Comparison of ENCODE assay signal across 8 cellular contexts in the genomic region with DNA sequence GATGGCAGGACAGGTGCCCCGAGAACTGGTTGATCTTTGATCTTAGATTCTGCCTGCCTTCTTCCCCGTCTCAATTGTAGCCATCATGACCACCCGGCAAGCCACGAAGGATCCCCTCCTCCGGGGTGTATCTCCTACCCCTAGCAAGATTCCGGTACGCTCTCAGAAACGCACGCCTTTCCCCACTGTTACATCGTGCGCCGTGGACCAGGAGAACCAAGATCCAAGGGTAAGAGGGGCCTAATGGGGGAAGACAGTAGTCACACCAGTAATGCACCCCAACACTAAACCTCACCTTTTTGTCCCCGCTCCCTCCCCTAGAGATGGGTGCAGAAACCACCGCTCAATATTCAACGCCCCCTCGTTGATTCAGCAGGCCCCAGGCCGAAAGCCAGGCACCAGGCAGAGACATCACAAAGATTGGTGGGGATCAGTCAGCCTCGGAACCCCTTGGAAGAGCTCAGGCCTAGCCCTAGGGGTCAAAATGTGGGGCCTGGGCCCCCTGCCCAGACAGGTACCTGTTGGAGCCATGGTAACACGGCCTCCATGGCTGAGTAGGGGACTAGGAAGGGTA. TPM values are rescaled to one million over a fixed set of nuclear protein-coding genes. Genes with fewer than 3 reads are reported as not detected.
DNase-seq lines count a peak whose midpoint lies in the region; ATAC-seq, FAIRE-seq and TF ChIP-seq lines count a peak whose summit lies in the region.

No MANE protein-coding gene starts in this region.

- peaks cover 10 to 23% of the 10 kb centered on the region in 2 experiments for H3K36me3 ChIP-seq in HepG2 (replicated peaks in 1 of 2; ENCODE audit: control insufficient read depth in 1 of 2, insufficient read depth in 2 of 2, low read length in 2 of 2)
- H3K36me3 ChIP-seq in testis (ENCODE audit: low read depth, missing control alignments) = no peaks in the 10 kb centered on the region

- H3K4me3 ChIP-seq in HepG2 (replicated peaks in 1 of 3; ENCODE audit: insufficient read depth in 1 of 3, low read depth in 2 of 3, low read length in 3 of 3) (peak overlapping the region; percentile 75 to 98 (median 96)), testis (peak overlapping the region; percentile 61 to 73)

- no peak for TF ChIP-seq RAD21 in HepG2 (CRISPR knock-in tag; IDR thresholded peaks at IDR 0.05)

- no peaks in the 10 kb centered on the region for H3K36me3 Mint-ChIP-seq in activated T-cell treated with anti-CD3 and anti-CD28 coated beads, Interleukin-2, amount 50 U/mL, for 4 hours (ENCODE audit: insufficient read depth)
- peaks cover 18% of the 10 kb centered on the region for H3K36me3 Mint-ChIP-seq in activated naive CD8-positive, alpha-beta T cell treated with anti-CD3 and anti-CD28 coated beads for 36 hours

- H2AFZ ChIP-seq in HepG2 (ENCODE audit: low read length) = no peak overlapping the region

- BruUV-seq in HepG2 (replicated peaks; lab: Mats Ljungman, UMichigan) = TSS peak; percentile 88

- H3K4me1 ChIP-seq in HepG2 (ENCODE audit: insufficient read depth, low read length) = peaks cover 15% of the 10 kb centered on the region
- H3K4me1 ChIP-seq in testis = no peaks in the 10 kb centered on the region

- H3K27me3 Mint-ChIP-seq in activated T-cell treated with anti-CD3 and anti-CD28 coated beads, Interleukin-2, amount 50 U/mL, for 4 hours (ENCODE audit: low read depth) = no peaks in the 10 kb centered on the region
- no peaks in the 10 kb centered on the region for H3K27me3 Mint-ChIP-seq in activated naive CD8-positive, alpha-beta T cell treated with anti-CD3 and anti-CD28 coated beads for 36 hours

- no peak for DNase-seq in activated T-cell treated with anti-CD3 and anti-CD28 coated beads, Interleukin-2, amount 50 U/mL, for 4 hours
- no peak for DNase-seq in activated T-cell treated with anti-CD3 and anti-CD28 coated beads, Interleukin-2, amount 50 U/mL, for 48 hours
- DNase-seq in activated naive CD8-positive, alpha-beta T cell treated with anti-CD3 and anti-CD28 coated beads for 36 hours = no peak
- DNase-seq in HepG2 (ENCODE audit: low spot score) (no peak), testis (no peak), GM12892 (ENCODE audit: insufficient read length) (no peak), erythroblast (lab: John Stamatoyannopoulos, UW) (no peak)
- no peak for DNase-seq in stimulated activated CD4-positive, alpha-beta T cell treated with anti-CD3 and anti-CD28 coated beads, Interleukin-4, amount 100 ng/mL, for 24 hours

- peak overlapping the region; percentile 86 for H3K9ac ChIP-seq in HepG2 (ENCODE audit: insufficient read depth, low read depth, low read length)

- no peak for TF ChIP-seq POLR2A in HepG2 (IDR thresholded peaks at IDR 0.05; ENCODE audit: insufficient read depth in 1 of 2, low read depth in 2 of 2, low read length in 2 of 2)
- no peak for TF ChIP-seq POLR2A in testis (IDR thresholded peaks at IDR 0.05)
- TF ChIP-seq POLR2A in GM12892 (IDR thresholded peaks at IDR 0.05; ENCODE audit: low read depth, low read length) = no peak
- TF ChIP-seq POLR2A in erythroblast (IDR thresholded peaks at IDR 0.05; ENCODE audit: low read length) = no peak

- peak overlapping the region; percentile 84 for H3K4me3 Mint-ChIP-seq in activated T-cell treated with anti-CD3 and anti-CD28 coated beads, Interleukin-2, amount 50 U/mL, for 4 hours
- peak overlapping the region; percentile 100 for H3K4me3 Mint-ChIP-seq in activated naive CD8-positive, alpha-beta T cell treated with anti-CD3 and anti-CD28 coated beads for 36 hours

- intact Hi-C loops in HepG2 (cut with micrococcal nuclease; ENCODE audit: unreplicated experiment) (loop anchor here (1.0 kb wide), 1 partner anchor 24 kb away; no protein-coding TSS in a partner anchor), testis (cut with DNase I; ENCODE audit: low total_unique reads) (no loop called here)

- H3K27me3 ChIP-seq in HepG2 (ENCODE audit: control insufficient read depth in 1 of 2, insufficient read depth in 2 of 2, low read length in 2 of 2) (peaks cover 0 to 4% of the 10 kb centered on the region in 2 experiments; a peak in 1 of 5 replicates), testis (no peaks in the 10 kb centered on the region)

- TF ChIP-seq CTCF in HepG2 (CRISPR knock-in tag; IDR thresholded peaks at IDR 0.05) (no peak), testis (IDR thresholded peaks at IDR 0.05) (no peak)

- FAIRE-seq in HepG2 (lab: Jason Lieb, UNC) (no peak), GM12892 (lab: Jason Lieb, UNC) (no peak)

- peak overlapping the region; percentile 95 for H3K4me2 ChIP-seq in HepG2 (ENCODE audit: low read depth, low read length)

- in situ Hi-C loops in HepG2 (cut with HindIII; ENCODE audit: extremely low pct_ligation_motif_present, low pct_unique_long_range_greater_than_20kb) = no loop called here

- H3K9me3 ChIP-seq in HepG2 (ENCODE audit: low read length) (no peaks in the 10 kb centered on the region), testis (no peaks in the 10 kb centered on the region)

- H3K9me3 Mint-ChIP-seq in activated T-cell treated with anti-CD3 and anti-CD28 coated beads, Interleukin-2, amount 50 U/mL, for 4 hours = no peaks in the 10 kb centered on the region
- H3K9me3 Mint-ChIP-seq in activated naive CD8-positive, alpha-beta T cell treated with anti-CD3 and anti-CD28 coated beads for 36 hours = no peaks in the 10 kb centered on the region

- TF ChIP-seq EP300 in HepG2 (IDR thresholded peaks at IDR 0.05; ENCODE audit: low read depth in 2 of 2, low read length in 2 of 2) (no peak), HepG2 (CRISPR knock-in tag; IDR thresholded peaks at IDR 0.05; ENCODE audit: borderline replicate concordance) (no peak)

- CTCF ChIA-PET in HepG2 (lab: Yijun Ruan, JAX; ENCODE audit: low intra/inter-chr PET ratio, low total read pairs) = no interaction called here

- H4K20me1 ChIP-seq in HepG2 (ENCODE audit: insufficient read depth, low read length) = no peaks in the 10 kb centered on the region

- H3K27ac ChIP-seq in HepG2 (ENCODE audit: extremely low read length, insufficient read depth, low read length) (peak overlapping the region; percentile 75), testis (no peak overlapping the region)

- H3K27ac Mint-ChIP-seq in activated naive CD8-positive, alpha-beta T cell treated with anti-CD3 and anti-CD28 coated beads for 36 hours = peak overlapping the region; percentile 95

- H3K4me1 Mint-ChIP-seq in activated T-cell treated with anti-CD3 and anti-CD28 coated beads, Interleukin-2, amount 50 U/mL, for 4 hours (ENCODE audit: low read depth) = peaks cover 17% of the 10 kb centered on the region
- peaks cover 8% of the 10 kb centered on the region for H3K4me1 Mint-ChIP-seq in activated naive CD8-positive, alpha-beta T cell treated with anti-CD3 and anti-CD28 coated beads for 36 hours

- 5% methylated on average over 15 of the region's 19 CpGs for WGBS in HepG2 (ENCODE audit: low lambda C conversion rate)
- WGBS in testis, 2 donors = 6 to 7% methylated on average over 16 to 19 of the region's 19 CpGs

- no peak for ATAC-seq in activated T-cell treated with anti-CD3 and anti-CD28 coated beads, Interleukin-2, amount 50 U/mL, for 4 hours
- no peak; the same call in 1 of the 3 replicates for ATAC-seq in HepG2

- H3K79me2 ChIP-seq in HepG2 (ENCODE audit: insufficient read depth, low read length) = peaks cover 8% of the 10 kb centered on the region

- POLR2A ChIA-PET in HepG2 (lab: Yijun Ruan, JAX) = interaction anchor here (0.8 to 2.2 kb wide), 12 partner anchors 8 to 418 kb away, joined by 3 to 18 read pairs (median 4); partner anchors contain the start of genes MCRS1, PRPF40B, SPATS2 and TMBIM6

RNA-seq across cellular contexts. Expression of gene TROAP, which starts 0.6 kb away (rescaled TPM):
- 10 to 100 TPM; 11.6 to 16.8 (median 13.7) TPM for total RNA-seq in activated T-cell treated with anti-CD3 and anti-CD28 coated beads, Interleukin-2, amount 50 U/mL, for 4 hours
- total RNA-seq in activated naive CD8-positive, alpha-beta T cell treated with anti-CD3 and anti-CD28 coated beads for 36 hours = 10 to 100 TPM; 56.6 to 59.7 TPM
- total RNA-seq in HepG2 (2016; rRNA removed; fragmentation: Illumina TruSeq; extraction: Trizol) (27.0 and 30.9 TPM in 2 replicates), testis (10 to 100 TPM; 22.8 to 36.1 TPM)
- 39.0 and 40.8 TPM in 2 replicates for total RNA-seq in HepG2 (2016; cell fraction: cytosol; rRNA removed; fragmentation: Illumina TruSeq; extraction: Trizol; ENCODE audit: low read depth)
- total RNA-seq in HepG2 (2016; cell fraction: insoluble cytoplasmic fraction; rRNA removed; fragmentation: Illumina TruSeq; extraction: Trizol) = 23.8 and 32.4 TPM in 2 replicates
- total RNA-seq in HepG2 (2016; cell fraction: membrane; rRNA removed; fragmentation: Illumina TruSeq; extraction: Trizol) = 29.7 and 31.6 TPM in 2 replicates
- total RNA-seq in HepG2 (2016; cell fraction: nucleus; rRNA removed; fragmentation: Illumina TruSeq; extraction: Trizol) = 29.6 and 32.8 TPM in 2 replicates
- polyA plus RNA-seq in HepG2 (2011; rRNA removed) (14.8 and 22.5 TPM in 2 replicates), testis (ENCODE audit: insufficient read depth, low read depth, low replicate concordance) (61.7 TPM)
- 5.9 and 12.4 TPM in 2 replicates for polyA plus RNA-seq in HepG2 (2011; cell fraction: cytosol; rRNA removed)
- polyA plus RNA-seq in HepG2 (2011; cell fraction: nucleus; rRNA removed) = 41.8 and 61.6 TPM in 2 replicates
- polyA plus RNA-seq in HepG2 (2012) = 10.3 and 16.7 TPM in 2 replicates
- polyA plus RNA-seq in HepG2 (2016; cell fraction: cytosol; fragmentation: Illumina TruSeq; extraction: Trizol; ENCODE audit: low read depth) = 31.5 and 36.5 TPM in 2 replicates
- polyA plus RNA-seq in HepG2 (2016; cell fraction: insoluble cytoplasmic fraction; fragmentation: Illumina TruSeq; extraction: Trizol; ENCODE audit: low read depth) = 34.0 and 36.9 TPM in 2 replicates
- polyA plus RNA-seq in HepG2 (2016; cell fraction: membrane; fragmentation: Illumina TruSeq; extraction: Trizol; ENCODE audit: low read depth) = 22.9 and 31.7 TPM in 2 replicates
- polyA plus RNA-seq in HepG2 (2016; cell fraction: nucleus; fragmentation: Illumina TruSeq; extraction: Trizol; ENCODE audit: insufficient read depth, low read depth) = 91.9 and 95.0 TPM in 2 replicates
- 20.0 and 123 TPM in 2 replicates for polyA minus RNA-seq in HepG2 (2011; rRNA and poly(A)+ RNA removed; ENCODE audit: low replicate concordance)
- 6.9 and 7.2 TPM in 2 replicates for polyA minus RNA-seq in HepG2 (2011; cell fraction: cytosol; rRNA and poly(A)+ RNA removed)
- polyA minus RNA-seq in HepG2 (2011; cell fraction: nucleus; rRNA and poly(A)+ RNA removed) = 28.0 and 47.6 TPM in 2 replicates
- polyA plus RNA-seq in GM12892 (2012; ENCODE audit: missing spikeins) = 21.9 TPM

RNA-seq across cellular contexts. Expression of gene C1QL4, which starts 13.4 kb away (rescaled TPM):
- total RNA-seq in activated T-cell treated with anti-CD3 and anti-CD28 coated beads, Interleukin-2, amount 50 U/mL, for 4 hours = not detected
- not detected for total RNA-seq in activated naive CD8-positive, alpha-beta T cell treated with anti-CD3 and anti-CD28 coated beads for 36 hours
- total RNA-seq in HepG2 (2016; rRNA removed; fragmentation: Illumina TruSeq; extraction: Trizol) (not detected in 2 replicates), testis (1 to 10 TPM; 3.3 to 5.5 TPM)
- total RNA-seq in HepG2 (2016; cell fraction: cytosol; rRNA removed; fragmentation: Illumina TruSeq; extraction: Trizol; ENCODE audit: low read depth) = not detected in 2 replicates
- not detected in 2 replicates for total RNA-seq in HepG2 (2016; cell fraction: insoluble cytoplasmic fraction; rRNA removed; fragmentation: Illumina TruSeq; extraction: Trizol)
- not detected in 2 replicates for total RNA-seq in HepG2 (2016; cell fraction: membrane; rRNA removed; fragmentation: Illumina TruSeq; extraction: Trizol)
- total RNA-seq in HepG2 (2016; cell fraction: nucleus; rRNA removed; fragmentation: Illumina TruSeq; extraction: Trizol) = not detected in 2 replicates
- polyA plus RNA-seq in HepG2 (2011; rRNA removed) (0.03 TPM in 2 replicates), testis (ENCODE audit: insufficient read depth, low read depth, low replicate concordance) (2.9 TPM)
- 0.06 and 0.08 TPM in 2 replicates for polyA plus RNA-seq in HepG2 (2011; cell fraction: cytosol; rRNA removed)
- polyA plus RNA-seq in HepG2 (2011; cell fraction: nucleus; rRNA removed) = 0.07 TPM in 1 of 2 replicates, not detected in the other
- polyA plus RNA-seq in HepG2 (2012) = 0.07 and 0.12 TPM in 2 replicates
- polyA plus RNA-seq in HepG2 (2016; cell fraction: cytosol; fragmentation: Illumina TruSeq; extraction: Trizol; ENCODE audit: low read depth) = not detected in 2 replicates
- not detected in 2 replicates for polyA plus RNA-seq in HepG2 (2016; cell fraction: insoluble cytoplasmic fraction; fragmentation: Illumina TruSeq; extraction: Trizol; ENCODE audit: low read depth)
- polyA plus RNA-seq in HepG2 (2016; cell fraction: membrane; fragmentation: Illumina TruSeq; extraction: Trizol; ENCODE audit: low read depth) = not detected in 2 replicates
- polyA plus RNA-seq in HepG2 (2016; cell fraction: nucleus; fragmentation: Illumina TruSeq; extraction: Trizol; ENCODE audit: insufficient read depth, low read depth) = not detected in 2 replicates
- 0.09 TPM in 1 of 2 replicates, not detected in the other for polyA minus RNA-seq in HepG2 (2011; rRNA and poly(A)+ RNA removed; ENCODE audit: low replicate concordance)
- not detected in 2 replicates for polyA minus RNA-seq in HepG2 (2011; cell fraction: cytosol; rRNA and poly(A)+ RNA removed)
- polyA minus RNA-seq in HepG2 (2011; cell fraction: nucleus; rRNA and poly(A)+ RNA removed) = not detected in 2 replicates
- polyA plus RNA-seq in GM12892 (2012; ENCODE audit: missing spikeins) = not detected

RNA-seq across cellular contexts. Expression of gene DNAJC22, which starts 23.1 kb away (rescaled TPM):
- total RNA-seq in activated T-cell treated with anti-CD3 and anti-CD28 coated beads, Interleukin-2, amount 50 U/mL, for 4 hours = under 1 TPM in 1 of 3 donors, not detected in 2; 0.11 TPM
- not detected for total RNA-seq in activated naive CD8-positive, alpha-beta T cell treated with anti-CD3 and anti-CD28 coated beads for 36 hours
- total RNA-seq in HepG2 (2016; rRNA removed; fragmentation: Illumina TruSeq; extraction: Trizol) (23.0 and 31.7 TPM in 2 replicates), testis (1 to 10 TPM in 1 of 2 donors, under 1 TPM in 1; 0.87 to 1.1 TPM)
- total RNA-seq in HepG2 (2016; cell fraction: cytosol; rRNA removed; fragmentation: Illumina TruSeq; extraction: Trizol; ENCODE audit: low read depth) = 8.6 and 10.6 TPM in 2 replicates
- total RNA-seq in HepG2 (2016; cell fraction: insoluble cytoplasmic fraction; rRNA removed; fragmentation: Illumina TruSeq; extraction: Trizol) = 28.2 and 31.3 TPM in 2 replicates
- 31.0 and 32.2 TPM in 2 replicates for total RNA-seq in HepG2 (2016; cell fraction: membrane; rRNA removed; fragmentation: Illumina TruSeq; extraction: Trizol)
- 18.7 and 28.7 TPM in 2 replicates for total RNA-seq in HepG2 (2016; cell fraction: nucleus; rRNA removed; fragmentation: Illumina TruSeq; extraction: Trizol)
- polyA plus RNA-seq in HepG2 (2011; rRNA removed) (25.2 and 25.3 TPM in 2 replicates), testis (ENCODE audit: insufficient read depth, low read depth, low replicate concordance) (3.5 TPM)
- 21.8 and 23.4 TPM in 2 replicates for polyA plus RNA-seq in HepG2 (2011; cell fraction: cytosol; rRNA removed)
- polyA plus RNA-seq in HepG2 (2011; cell fraction: nucleus; rRNA removed) = 17.7 and 19.2 TPM in 2 replicates
- polyA plus RNA-seq in HepG2 (2012) = 12.3 and 19.2 TPM in 2 replicates
- polyA plus RNA-seq in HepG2 (2016; cell fraction: cytosol; fragmentation: Illumina TruSeq; extraction: Trizol; ENCODE audit: low read depth) = 8.0 and 8.6 TPM in 2 replicates
- polyA plus RNA-seq in HepG2 (2016; cell fraction: insoluble cytoplasmic fraction; fragmentation: Illumina TruSeq; extraction: Trizol; ENCODE audit: low read depth) = 23.5 TPM in 2 replicates
- polyA plus RNA-seq in HepG2 (2016; cell fraction: membrane; fragmentation: Illumina TruSeq; extraction: Trizol; ENCODE audit: low read depth) = 19.8 and 20.5 TPM in 2 replicates
- 33.4 and 37.4 TPM in 2 replicates for polyA plus RNA-seq in HepG2 (2016; cell fraction: nucleus; fragmentation: Illumina TruSeq; extraction: Trizol; ENCODE audit: insufficient read depth, low read depth)
- 5.2 and 42.6 TPM in 2 replicates for polyA minus RNA-seq in HepG2 (2011; rRNA and poly(A)+ RNA removed; ENCODE audit: low replicate concordance)
- 11.0 and 11.7 TPM in 2 replicates for polyA minus RNA-seq in HepG2 (2011; cell fraction: cytosol; rRNA and poly(A)+ RNA removed)
- 13.9 and 17.5 TPM in 2 replicates for polyA minus RNA-seq in HepG2 (2011; cell fraction: nucleus; rRNA and poly(A)+ RNA removed)
- polyA plus RNA-seq in GM12892 (2012; ENCODE audit: missing spikeins) = 0.28 TPM

RNA-seq across cellular contexts. Expression of gene PRPH, which starts 28.7 kb away (rescaled TPM):
- not detected for total RNA-seq in activated T-cell treated with anti-CD3 and anti-CD28 coated beads, Interleukin-2, amount 50 U/mL, for 4 hours
- total RNA-seq in activated naive CD8-positive, alpha-beta T cell treated with anti-CD3 and anti-CD28 coated beads for 36 hours = not detected
- total RNA-seq in HepG2 (2016; rRNA removed; fragmentation: Illumina TruSeq; extraction: Trizol) (not detected in 2 replicates), testis (10 to 100 TPM; 36.5 to 50.0 TPM)
- total RNA-seq in HepG2 (2016; cell fraction: cytosol; rRNA removed; fragmentation: Illumina TruSeq; extraction: Trizol; ENCODE audit: low read depth) = not detected in 2 replicates
- not detected in 2 replicates for total RNA-seq in HepG2 (2016; cell fraction: insoluble cytoplasmic fraction; rRNA removed; fragmentation: Illumina TruSeq; extraction: Trizol)
- total RNA-seq in HepG2 (2016; cell fraction: membrane; rRNA removed; fragmentation: Illumina TruSeq; extraction: Trizol) = not detected in 2 replicates
- not detected in 2 replicates for total RNA-seq in HepG2 (2016; cell fraction: nucleus; rRNA removed; fragmentation: Illumina TruSeq; extraction: Trizol)
- polyA plus RNA-seq in HepG2 (2011; rRNA removed) (0.12 and 0.51 TPM in 2 replicates), testis (ENCODE audit: insufficient read depth, low read depth, low replicate concordance) (112 TPM)
- polyA plus RNA-seq in HepG2 (2011; cell fraction: cytosol; rRNA removed) = 0.44 and 0.54 TPM in 2 replicates
- polyA plus RNA-seq in HepG2 (2011; cell fraction: nucleus; rRNA removed) = 0.16 and 0.35 TPM in 2 replicates
- polyA plus RNA-seq in HepG2 (2012) = 0.36 TPM in 1 of 2 replicates, not detected in the other
- not detected in 2 replicates for polyA plus RNA-seq in HepG2 (2016; cell fraction: cytosol; fragmentation: Illumina TruSeq; extraction: Trizol; ENCODE audit: low read depth)
- polyA plus RNA-seq in HepG2 (2016; cell fraction: insoluble cytoplasmic fraction; fragmentation: Illumina TruSeq; extraction: Trizol; ENCODE audit: low read depth) = not detected in 2 replicates
- 0.17 TPM in 1 of 2 replicates, not detected in the other for polyA plus RNA-seq in HepG2 (2016; cell fraction: membrane; fragmentation: Illumina TruSeq; extraction: Trizol; ENCODE audit: low read depth)
- polyA plus RNA-seq in HepG2 (2016; cell fraction: nucleus; fragmentation: Illumina TruSeq; extraction: Trizol; ENCODE audit: insufficient read depth, low read depth) = not detected in 2 replicates
- polyA minus RNA-seq in HepG2 (2011; rRNA and poly(A)+ RNA removed; ENCODE audit: low replicate concordance) = 0.08 and 0.51 TPM in 2 replicates
- not detected in 2 replicates for polyA minus RNA-seq in HepG2 (2011; cell fraction: cytosol; rRNA and poly(A)+ RNA removed)
- polyA minus RNA-seq in HepG2 (2011; cell fraction: nucleus; rRNA and poly(A)+ RNA removed) = not detected in 2 replicates
- 0.34 TPM for polyA plus RNA-seq in GM12892 (2012; ENCODE audit: missing spikeins)

RNA-seq across cellular contexts. Expression of gene SPATS2, which starts 43.7 kb away (rescaled TPM):
- total RNA-seq in activated T-cell treated with anti-CD3 and anti-CD28 coated beads, Interleukin-2, amount 50 U/mL, for 4 hours = 1 to 10 TPM; 6.9 to 7.2 (median 7.0) TPM
- total RNA-seq in activated naive CD8-positive, alpha-beta T cell treated with anti-CD3 and anti-CD28 coated beads for 36 hours = 1 to 10 TPM; 8.5 to 9.1 TPM
- total RNA-seq in HepG2 (2016; rRNA removed; fragmentation: Illumina TruSeq; extraction: Trizol) (19.3 and 27.2 TPM in 2 replicates), testis (10 to 100 TPM; 47.1 to 65.0 TPM)
- total RNA-seq in HepG2 (2016; cell fraction: cytosol; rRNA removed; fragmentation: Illumina TruSeq; extraction: Trizol; ENCODE audit: low read depth) = 20.9 and 21.2 TPM in 2 replicates
- 19.2 and 23.0 TPM in 2 replicates for total RNA-seq in HepG2 (2016; cell fraction: insoluble cytoplasmic fraction; rRNA removed; fragmentation: Illumina TruSeq; extraction: Trizol)
- 22.6 and 23.1 TPM in 2 replicates for total RNA-seq in HepG2 (2016; cell fraction: membrane; rRNA removed; fragmentation: Illumina TruSeq; extraction: Trizol)
- 16.9 and 19.5 TPM in 2 replicates for total RNA-seq in HepG2 (2016; cell fraction: nucleus; rRNA removed; fragmentation: Illumina TruSeq; extraction: Trizol)
- polyA plus RNA-seq in HepG2 (2011; rRNA removed) (24.9 and 28.1 TPM in 2 replicates), testis (ENCODE audit: insufficient read depth, low read depth, low replicate concordance) (67.5 TPM)
- polyA plus RNA-seq in HepG2 (2011; cell fraction: cytosol; rRNA removed) = 16.7 and 21.9 TPM in 2 replicates
- 15.8 and 19.7 TPM in 2 replicates for polyA plus RNA-seq in HepG2 (2011; cell fraction: nucleus; rRNA removed)
- polyA plus RNA-seq in HepG2 (2012) = 13.4 and 17.4 TPM in 2 replicates
- polyA plus RNA-seq in HepG2 (2016; cell fraction: cytosol; fragmentation: Illumina TruSeq; extraction: Trizol; ENCODE audit: low read depth) = 5.2 and 7.9 TPM in 2 replicates
- polyA plus RNA-seq in HepG2 (2016; cell fraction: insoluble cytoplasmic fraction; fragmentation: Illumina TruSeq; extraction: Trizol; ENCODE audit: low read depth) = 30.6 and 32.3 TPM in 2 replicates
- polyA plus RNA-seq in HepG2 (2016; cell fraction: membrane; fragmentation: Illumina TruSeq; extraction: Trizol; ENCODE audit: low read depth) = 16.0 and 17.8 TPM in 2 replicates
- 32.3 and 37.2 TPM in 2 replicates for polyA plus RNA-seq in HepG2 (2016; cell fraction: nucleus; fragmentation: Illumina TruSeq; extraction: Trizol; ENCODE audit: insufficient read depth, low read depth)
- 36.5 and 107 TPM in 2 replicates for polyA minus RNA-seq in HepG2 (2011; rRNA and poly(A)+ RNA removed; ENCODE audit: low replicate concordance)
- 22.7 and 27.1 TPM in 2 replicates for polyA minus RNA-seq in HepG2 (2011; cell fraction: cytosol; rRNA and poly(A)+ RNA removed)
- polyA minus RNA-seq in HepG2 (2011; cell fraction: nucleus; rRNA and poly(A)+ RNA removed) = 41.5 and 48.9 TPM in 2 replicates
- polyA plus RNA-seq in GM12892 (2012; ENCODE audit: missing spikeins) = 36.1 TPM

Comparison
In these comparisons a context has a peak if more than half of its experiments do, and no peak if none do; other contexts are left out.
1. RNA of gene DNAJC22, which starts 23.1 kb away (total RNA-seq): 8.6 to 32.2 TPM in HepG2; 0.87 to 1.1 TPM in testis, 0.11 TPM in activated T-cell treated with anti-CD3 and anti-CD28 coated beads, Interleukin-2, amount 50 U/mL, for 4 hours and not detected in activated naive CD8-positive, alpha-beta T cell treated with anti-CD3 and anti-CD28 coated beads for 36 hours; every median in the first group is over 4 times any median in the second.